14 cellular contexts compared by ENCODE assay signal in the genomic region with DNA sequence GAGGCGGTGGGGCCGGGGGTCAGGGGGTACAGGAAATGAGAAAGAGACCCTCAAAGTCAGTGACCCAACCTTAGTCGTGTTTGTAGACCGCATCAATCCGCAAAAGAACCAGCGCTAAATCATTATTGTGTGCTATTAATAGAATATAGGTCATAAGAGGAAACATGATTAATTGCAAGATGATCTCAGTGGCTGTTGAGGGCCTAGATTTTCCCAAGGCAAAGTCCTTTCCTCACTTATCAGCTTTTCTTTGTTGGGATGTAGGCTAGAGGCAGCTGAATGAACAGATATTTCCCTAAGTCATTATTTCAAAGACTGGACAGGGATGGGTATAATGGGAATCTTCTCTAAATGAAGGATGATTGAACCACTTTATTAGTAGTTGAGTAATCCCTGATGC.
DNase-seq lines count a peak whose midpoint lies in the region; ATAC-seq and TF ChIP-seq lines count a peak whose summit lies in the region.
"Had no signal": no experiment of that assay in that cellular context is flagged by ENCODE, and none has a peak within 500 bp of the region (broad histone marks: within the 10 kb centered on the region; RNA-seq: fewer than 3 reads in every experiment).

No MANE protein-coding gene starts in this region.

- TF ChIP-seq CTCF in GM23338 (conservative IDR thresholded peaks at IDR 0.05; ENCODE audit: low read depth in 2 of 2) (no peak), RWPE2 (IDR thresholded peaks at IDR 0.05; ENCODE audit: poor library complexity, severe bottlenecking) (no peak), fibroblast of pulmonary artery (IDR thresholded peaks at IDR 0.05; ENCODE audit: low read length, missing control alignments) (no peak), gastrocnemius medialis (IDR thresholded peaks at IDR 0.05 in 4 of 5, conservative IDR thresholded peaks at IDR 0.05 in 1 of 5) (no peak)

- no peaks in the 10 kb centered on the region for H3K36me3 Mint-ChIP-seq in GM23338 (ENCODE audit: low read depth)
- H3K36me3 Mint-ChIP-seq in T-helper 2 cell treated with Interferon-gamma antibody and Interleukin-4, amounts not matched to agents 5 μg/mL and 100 μg/mL, for 36 hours (ENCODE audit: low read depth), result no peaks in the 10 kb centered on the region

- peaks cover 11% of the 10 kb centered on the region for H3K4me1 ChIP-seq in GM23338 (ENCODE audit: insufficient read depth)
- H3K4me1 ChIP-seq in RWPE2 (ENCODE audit: insufficient read depth, poor library complexity, severe bottlenecking), result peaks cover 20% of the 10 kb centered on the region
- H3K4me1 ChIP-seq in gastrocnemius medialis, result peaks cover 16 to 40% of the 10 kb centered on the region in 2 donors
- no peaks in the 10 kb centered on the region for H3K4me1 ChIP-seq in SJCRH30

- H3K79me2 ChIP-seq in GM23338 (replicated peaks; ENCODE audit: insufficient read depth), result peaks cover 39% of the 10 kb centered on the region

- H3K4me3 ChIP-seq in GM23338, result no peak overlapping the region
- H3K4me3 ChIP-seq in RWPE2 (ENCODE audit: severe bottlenecking), result no peak overlapping the region
- no peak overlapping the region for H3K4me3 ChIP-seq in fibroblast of pulmonary artery (replicated peaks; ENCODE audit: low read depth, low read length)
- no peak overlapping the region for H3K4me3 ChIP-seq in gastrocnemius medialis
- H3K4me3 ChIP-seq in SJCRH30, result no peak overlapping the region

- no peaks in the 10 kb centered on the region for H3K27me3 ChIP-seq in GM23338 (ENCODE audit: insufficient read depth)
- no peaks in the 10 kb centered on the region for H3K27me3 ChIP-seq in RWPE2 (ENCODE audit: insufficient read depth, poor library complexity, severe bottlenecking)
- H3K27me3 ChIP-seq in gastrocnemius medialis, result no peaks in the 10 kb centered on the region
- no peaks in the 10 kb centered on the region for H3K27me3 ChIP-seq in SJCRH30

- intact Hi-C loops in gastrocnemius medialis (cut with DNase I; ENCODE audit: low total_unique reads), result no loop called here

- H3F3A ChIP-seq in GM23338 (replicated peaks; ENCODE audit: low read depth), result peaks cover 15% of the 10 kb centered on the region; the same call in 1 of the 2 replicates

- no peak overlapping the region for H3K4me2 ChIP-seq in GM23338

- in situ Hi-C loops in gastrocnemius medialis (cut with MboI; ENCODE audit: low sequenced_read_pairs in 4 of 4), result no loop called here

- H3K9me3 ChIP-seq in RWPE2 (ENCODE audit: severe bottlenecking) (no peaks in the 10 kb centered on the region), gastrocnemius medialis (no peaks in the 10 kb centered on the region), SJCRH30 (replicated peaks) (no peaks in the 10 kb centered on the region)

- no peaks in the 10 kb centered on the region for H3K36me3 ChIP-seq in GM23338 (ENCODE audit: insufficient read depth)
- H3K36me3 ChIP-seq in RWPE2 (ENCODE audit: low read depth), result peaks cover 5% of the 10 kb centered on the region; the same call in 1 of the 2 replicates
- H3K36me3 ChIP-seq in gastrocnemius medialis, result no peaks in the 10 kb centered on the region
- no peaks in the 10 kb centered on the region; the same call in none of the 2 replicates for H3K36me3 ChIP-seq in SJCRH30

- no peak overlapping the region for H3K4me3 Mint-ChIP-seq in GM23338
- no peak overlapping the region for H3K4me3 Mint-ChIP-seq in T-helper 2 cell treated with Interferon-gamma antibody and Interleukin-4, amounts not matched to agents 5 μg/mL and 100 μg/mL, for 36 hours
- H3K4me3 Mint-ChIP-seq: stimulated activated naive CD8-positive, alpha-beta T cell treated with anti-CD3 and anti-CD28 coated beads, Interleukin-15, Interleukin-2, amounts not matched to agents 100 ng/mL and 50 ng/mL, for 24 hours had no signal

- no peak for DNase-seq in GM23338 (ENCODE audit: low spot score)
- no peak for DNase-seq in RWPE2 (ENCODE audit: low spot score)
- DNase-seq in fibroblast of pulmonary artery (ENCODE audit: low read depth), result peak; percentile 64
- DNase-seq in gastrocnemius medialis, result no peak
- DNase-seq in SJCRH30, result no peak
- no peak for DNase-seq in T-helper 2 cell treated with Interferon-gamma antibody and Interleukin-4, amounts not matched to agents 5 μg/mL and 100 μg/mL, for 36 hours (ENCODE audit: low spot score)
- no peak for DNase-seq in Ammon's horn (ENCODE audit: low spot score)
- DNase-seq: activated gamma-delta T cell treated with Interleukin-2 at 50 U/mL for 16 hours; left cardiac atrium; NCI-H1694; occipital lobe; stimulated activated CD4-positive, alpha-beta T cell treated with anti-CD3 and anti-CD28 coated beads, Interleukin-2, amount 100 ng/mL, for 24 hours had no signal

- H3K27ac Mint-ChIP-seq in GM23338, result no peak overlapping the region
- no peak overlapping the region for H3K27ac Mint-ChIP-seq in T-helper 2 cell treated with Interferon-gamma antibody and Interleukin-4, amounts not matched to agents 5 μg/mL and 100 μg/mL, for 36 hours

- no peak for TF ChIP-seq POLR2A in gastrocnemius medialis (IDR thresholded peaks at IDR 0.05)

- peak overlapping the region; percentile 39; the same call in 1 of the 2 replicates for H3K27ac ChIP-seq in GM23338 (ENCODE audit: low read depth)
- H3K27ac ChIP-seq in RWPE2 (ENCODE audit: poor library complexity, severe bottlenecking), result peak overlapping the region; percentile 28
- H3K27ac ChIP-seq in gastrocnemius medialis, result peak overlapping the region in 2 of 4 donors; percentile 15 to 36
- H3K27ac ChIP-seq in SJCRH30, result no peak overlapping the region

- H3K9me2 ChIP-seq in GM23338 (ENCODE audit: insufficient read depth), result no peaks in the 10 kb centered on the region

- H4K20me1 ChIP-seq in GM23338 (replicated peaks; ENCODE audit: insufficient read depth), result peaks cover 12% of the 10 kb centered on the region

- no peak for ATAC-seq in GM23338
- ATAC-seq in RWPE2 (ENCODE audit: low read depth), result 0 out of 3 replicates have a peak, but pooled peaks have one; percentile 23
- peak; percentile 70 to 74 for ATAC-seq in gastrocnemius medialis
- ATAC-seq in GM21717 (IDR thresholded peaks at IDR 0.05; ENCODE audit: unreplicated experiment), result no peak

- H3K4me1 Mint-ChIP-seq in GM23338, result peaks cover 27% of the 10 kb centered on the region
- no peaks in the 10 kb centered on the region for H3K4me1 Mint-ChIP-seq in T-helper 2 cell treated with Interferon-gamma antibody and Interleukin-4, amounts not matched to agents 5 μg/mL and 100 μg/mL, for 36 hours (ENCODE audit: low read depth)

- H3K9me3 Mint-ChIP-seq in GM23338, result no peaks in the 10 kb centered on the region
- no peaks in the 10 kb centered on the region for H3K9me3 Mint-ChIP-seq in T-helper 2 cell treated with Interferon-gamma antibody and Interleukin-4, amounts not matched to agents 5 μg/mL and 100 μg/mL, for 36 hours
- H3K9me3 Mint-ChIP-seq: stimulated activated naive CD8-positive, alpha-beta T cell treated with anti-CD3 and anti-CD28 coated beads, Interleukin-15, Interleukin-2, amounts not matched to agents 100 ng/mL and 50 ng/mL, for 24 hours had no signal

- peaks cover 12% of the 10 kb centered on the region for H3K27me3 Mint-ChIP-seq in GM23338 (ENCODE audit: insufficient read depth, low read depth, poor library complexity)
- H3K27me3 Mint-ChIP-seq in T-helper 2 cell treated with Interferon-gamma antibody and Interleukin-4, amounts not matched to agents 5 μg/mL and 100 μg/mL, for 36 hours (ENCODE audit: low read depth), result no peaks in the 10 kb centered on the region
- H3K27me3 Mint-ChIP-seq: stimulated activated naive CD8-positive, alpha-beta T cell treated with anti-CD3 and anti-CD28 coated beads, Interleukin-15, Interleukin-2, amounts not matched to agents 100 ng/mL and 50 ng/mL, for 24 hours had no signal

- no peak overlapping the region for H2AFZ ChIP-seq in GM23338

TF ChIP-seq in GM23338, 12 proteins besides CTCF, POLR2A, EP300 and RAD21:
- TF ChIP-seq, protein P1, sequence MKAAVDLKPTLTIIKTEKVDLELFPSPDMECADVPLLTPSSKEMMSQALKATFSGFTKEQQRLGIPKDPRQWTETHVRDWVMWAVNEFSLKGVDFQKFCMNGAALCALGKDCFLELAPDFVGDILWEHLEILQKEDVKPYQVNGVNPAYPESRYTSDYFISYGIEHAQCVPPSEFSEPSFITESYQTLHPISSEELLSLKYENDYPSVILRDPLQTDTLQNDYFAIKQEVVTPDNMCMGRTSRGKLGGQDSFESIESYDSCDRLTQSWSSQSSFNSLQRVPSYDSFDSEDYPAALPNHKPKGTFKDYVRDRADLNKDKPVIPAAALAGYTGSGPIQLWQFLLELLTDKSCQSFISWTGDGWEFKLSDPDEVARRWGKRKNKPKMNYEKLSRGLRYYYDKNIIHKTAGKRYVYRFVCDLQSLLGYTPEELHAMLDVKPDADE (IDR thresholded peaks at IDR 0.05), result no peak
- TF ChIP-seq STAT1 (IDR thresholded peaks at IDR 0.05; ENCODE audit: unreplicated experiment) (no peak), NANOG (IDR thresholded peaks at IDR 0.05; ENCODE audit: borderline replicate concordance) (no peak), POLR2AphosphoS5 (IDR thresholded peaks at IDR 0.05; ENCODE audit: low read depth) (no peak), ZNF114 (CRISPR knock-in tag; IDR thresholded peaks at IDR 0.05) (no peak)

Comparison
In these comparisons a context has a peak if more than half of its experiments do, and no peak if none do; other contexts are left out.
1. ATAC-seq: peak in RWPE2 (single experiment) and gastrocnemius medialis (2 of 2); none in GM23338 (single experiment) and GM21717 (single experiment).